Comparison of ENCODE assay signal across 31 cellular contexts in genomic region chr13:29379281-29379680, GRCh38.
DNase-seq lines count a peak whose midpoint lies in the region; ATAC-seq, FAIRE-seq and TF ChIP-seq lines count a peak whose summit lies in the region.
"Had no signal": no experiment of that assay in that cellular context is flagged by ENCODE, and none has a peak within 500 bp of the region (broad histone marks: within the 10 kb centered on the region; RNA-seq: fewer than 3 reads in every experiment).

No MANE protein-coding gene starts in this region.

- no peak overlapping the region for H3K9ac ChIP-seq in HepG2 (ENCODE audit: insufficient read depth, low read depth, low read length)
- H3K9ac ChIP-seq in endodermal cell (ENCODE audit: extremely low read depth, low read length, poor library complexity, severe bottlenecking), result no peak overlapping the region
- no peak overlapping the region for H3K9ac ChIP-seq in kidney (ENCODE audit: low read length in 2 of 2)

- no peak overlapping the region for H3K27ac ChIP-seq in HepG2 (ENCODE audit: extremely low read length, insufficient read depth, low read length)
- H3K27ac ChIP-seq in right lobe of liver, result no peak overlapping the region
- H3K27ac ChIP-seq in endodermal cell (ENCODE audit: low read depth, low read length), result no peak overlapping the region
- no peak overlapping the region for H3K27ac ChIP-seq in kidney (ENCODE audit: low read depth in 2 of 2, low read length in 2 of 2)
- H3K27ac ChIP-seq: RWPE1 had no signal

- no peak overlapping the region for H3K4me3 ChIP-seq in HepG2 (replicated peaks in 1 of 3; ENCODE audit: insufficient read depth in 1 of 3, low read depth in 2 of 3, low read length in 3 of 3)
- H3K4me3 ChIP-seq in right lobe of liver, result no peak overlapping the region
- no peak overlapping the region for H3K4me3 ChIP-seq in NB4 (ENCODE audit: low read depth, low read length)
- H3K4me3 ChIP-seq in endodermal cell (ENCODE audit: low read length), result no peak overlapping the region
- no peak overlapping the region for H3K4me3 ChIP-seq in kidney (ENCODE audit: low read length in 2 of 2)

- peaks cover 5% of the 10 kb centered on the region for H3K27me3 Mint-ChIP-seq in endodermal cell (ENCODE audit: insufficient read depth)

- H3K27me3 ChIP-seq in HepG2 (ENCODE audit: control insufficient read depth in 1 of 2, insufficient read depth in 2 of 2, low read length in 2 of 2), result no peaks in the 10 kb centered on the region
- no peaks in the 10 kb centered on the region for H3K27me3 ChIP-seq in right lobe of liver
- H3K27me3 ChIP-seq in endodermal cell (ENCODE audit: control insufficient read depth, insufficient read depth, low read length, poor library complexity, severe bottlenecking), result no peaks in the 10 kb centered on the region

- CTCF ChIA-PET in HepG2 (lab: Yijun Ruan, JAX; ENCODE audit: low intra/inter-chr PET ratio, low total read pairs), result no interaction called here

- in situ Hi-C loops in HepG2 (cut with HindIII; ENCODE audit: extremely low pct_ligation_motif_present, low pct_unique_long_range_greater_than_20kb), result loop anchor here (10.0 kb wide), 1 partner anchor 554 kb away; the partner anchor contains the start of gene MTUS2

- H3K9me3 Mint-ChIP-seq in endodermal cell, result peaks cover 13% of the 10 kb centered on the region

- 3% methylated on average over 4 of the region's 4 CpGs for WGBS in HepG2 (ENCODE audit: low lambda C conversion rate)
- 85% methylated on average over 4 of the region's 4 CpGs for WGBS in right lobe of liver (ENCODE audit: insufficient coverage, low coverage, low lambda C conversion rate, missing lambda C conversion rate)
- 80 to 90% methylated on average over 2 to 4 of the region's 4 CpGs for WGBS in endodermal cell (ENCODE audit: insufficient coverage in 1 of 2, insufficient read length in 1 of 2), 2 experiments

- H3K36me3 ChIP-seq in HepG2 (replicated peaks in 1 of 2; ENCODE audit: control insufficient read depth in 1 of 2, insufficient read depth in 2 of 2, low read length in 2 of 2) (no peaks in the 10 kb centered on the region), right lobe of liver (no peaks in the 10 kb centered on the region), endodermal cell (ENCODE audit: control insufficient read depth, insufficient read depth, low read length) (no peaks in the 10 kb centered on the region), kidney (ENCODE audit: control insufficient read depth in 1 of 2, insufficient read depth in 2 of 2, low read length in 2 of 2) (no peaks in the 10 kb centered on the region)

- FAIRE-seq in HepG2 (lab: Jason Lieb, UNC) (no peak), kidney (lab: Jason Lieb, UNC) (no peak)
- FAIRE-seq: A204.1, GM12891, H54, HTR-8/SVneo had no signal

- no peak overlapping the region for H2AFZ ChIP-seq in HepG2 (ENCODE audit: low read length)

- H3K4me1 ChIP-seq in HepG2 (ENCODE audit: insufficient read depth, low read length), result no peaks in the 10 kb centered on the region
- H3K4me1 ChIP-seq in right lobe of liver, result no peaks in the 10 kb centered on the region
- H3K4me1 ChIP-seq in endodermal cell (ENCODE audit: control insufficient read depth, insufficient read depth, low read length), result no peaks in the 10 kb centered on the region
- H3K4me1 ChIP-seq in kidney (ENCODE audit: control insufficient read depth in 1 of 2, insufficient read depth in 1 of 2, low read depth in 1 of 2, low read length in 2 of 2), result no peaks in the 10 kb centered on the region

- no TSS peak for BruUV-seq in HepG2 (replicated peaks; lab: Mats Ljungman, UMichigan)

- POLR2A ChIA-PET in HepG2 (lab: Yijun Ruan, JAX), result no interaction called here

- TF ChIP-seq POLR2A in HepG2 (IDR thresholded peaks at IDR 0.05; ENCODE audit: insufficient read depth in 1 of 2, low read depth in 2 of 2, low read length in 2 of 2) (no peak), right lobe of liver (IDR thresholded peaks at IDR 0.05) (no peak), NB4 (IDR thresholded peaks at IDR 0.05; ENCODE audit: extremely low read depth, insufficient read length) (no peak)

- TF ChIP-seq RAD21 in HepG2 (CRISPR knock-in tag; IDR thresholded peaks at IDR 0.05), result no peak

- DNase-seq in HepG2 (ENCODE audit: low spot score) (no peak), right lobe of liver (no peak), NB4 (ENCODE audit: low read depth) (no peak), endodermal cell (peak; percentile 62), OCI-M2 (lab: John Stamatoyannopoulos, UW; ENCODE audit: unreplicated experiment) (no peak), kidney (no peak)
- DNase-seq: AML-193; C1 segment of cervical spinal cord; CD4-positive, alpha-beta memory T cell; COR-L47; DMS79; EL; GDM1; KG1; MM.1S; NCI-H1048; NCI-H1417; NCI-H1694; NCI-H2029 treated with DMSO at 0.1 percent for 48 hours; NCI-H446 treated with DMSO at 0.1 percent for 48 hours; NCI-H526; NCI-H82; SHP77 had no signal

- intact Hi-C loops in HepG2 (cut with micrococcal nuclease; ENCODE audit: unreplicated experiment) (no loop called here), right lobe of liver (cut with DNase I) (no loop called here), kidney (cut with DNase I) (no loop called here)

- peaks cover 1% of the 10 kb centered on the region for H3K4me1 Mint-ChIP-seq in endodermal cell
- H3K4me1 Mint-ChIP-seq: CD4-positive, alpha-beta memory T cell had no signal

- H3K9me3 ChIP-seq in HepG2 (ENCODE audit: low read length) (peaks cover 10% of the 10 kb centered on the region), right lobe of liver (no peaks in the 10 kb centered on the region), endodermal cell (ENCODE audit: control insufficient read depth, low read length) (peaks cover 18% of the 10 kb centered on the region), kidney (ENCODE audit: control insufficient read depth in 1 of 2, low read length in 2 of 2) (peaks cover 0 to 2% of the 10 kb centered on the region in 2 donors)

- no peak overlapping the region for H3K4me2 ChIP-seq in HepG2 (ENCODE audit: low read depth, low read length)

- TF ChIP-seq EP300 in HepG2 (IDR thresholded peaks at IDR 0.05; ENCODE audit: low read depth in 2 of 2, low read length in 2 of 2) (no peak), HepG2 (CRISPR knock-in tag; IDR thresholded peaks at IDR 0.05; ENCODE audit: borderline replicate concordance) (no peak)

- ATAC-seq in HepG2, result peak; percentile 46; the same call in 2 of the 3 replicates
- no peak for ATAC-seq in right lobe of liver
- ATAC-seq in HG03280 (IDR thresholded peaks at IDR 0.05; ENCODE audit: unreplicated experiment), result no peak
- no peak for ATAC-seq in GM21786 (IDR thresholded peaks at IDR 0.05; ENCODE audit: unreplicated experiment)
- ATAC-seq: Panc1 had no signal

- TF ChIP-seq CTCF in HepG2 (CRISPR knock-in tag; IDR thresholded peaks at IDR 0.05), result no peak
- no peak for TF ChIP-seq CTCF in right lobe of liver (IDR thresholded peaks at IDR 0.05)
- TF ChIP-seq CTCF in NB4 (IDR thresholded peaks at IDR 0.05; ENCODE audit: low read depth, low read length), result peak; percentile 17
- TF ChIP-seq CTCF in endodermal cell (conservative IDR thresholded peaks at IDR 0.05), result peak; percentile 54
- no peak for TF ChIP-seq CTCF in kidney (IDR thresholded peaks at IDR 0.05; ENCODE audit: borderline replicate concordance, extremely low read depth, insufficient read depth)

- H3K36me3 Mint-ChIP-seq in endodermal cell (ENCODE audit: low read depth), result no peaks in the 10 kb centered on the region
- H3K36me3 Mint-ChIP-seq: CD4-positive, alpha-beta memory T cell had no signal

- no peak overlapping the region for H3K27ac Mint-ChIP-seq in endodermal cell
- H3K27ac Mint-ChIP-seq: CD4-positive, alpha-beta memory T cell had no signal

- H3K4me3 Mint-ChIP-seq in endodermal cell, result no peak overlapping the region
- H3K4me3 Mint-ChIP-seq: CD4-positive, alpha-beta memory T cell had no signal

- no peaks in the 10 kb centered on the region for H3K79me2 ChIP-seq in HepG2 (ENCODE audit: insufficient read depth, low read length)

- H4K20me1 ChIP-seq in HepG2 (ENCODE audit: insufficient read depth, low read length), result no peaks in the 10 kb centered on the region

TF ChIP-seq in HepG2, 621 proteins besides CTCF, POLR2A, EP300 and RAD21 (continues in another document):
- TF ChIP-seq ARNTL (CRISPR knock-in tag; IDR thresholded peaks at IDR 0.05) (no peak), ZNF10 (CRISPR knock-in tag; IDR thresholded peaks at IDR 0.05; ENCODE audit: borderline replicate concordance, low read depth) (no peak), ZNF564 (CRISPR knock-in tag; IDR thresholded peaks at IDR 0.05) (no peak), FOSL2 (CRISPR knock-in tag; IDR thresholded peaks at IDR 0.05) (no peak), BRF2 (CRISPR knock-in tag; IDR thresholded peaks at IDR 0.05) (no peak), KAT7 (CRISPR knock-in tag; IDR thresholded peaks at IDR 0.05; ENCODE audit: borderline replicate concordance) (no peak), PATZ1 (CRISPR knock-in tag; IDR thresholded peaks at IDR 0.05) (no peak), IKZF1 (IDR thresholded peaks at IDR 0.05) (no peak), SMARCE1 (IDR thresholded peaks at IDR 0.05; ENCODE audit: borderline replicate concordance) (no peak)

Comparison
In these comparisons a context has a peak if more than half of its experiments do, and no peak if none do; other contexts are left out.
1. CTCF ChIP-seq: peak in NB4 (single experiment) and endodermal cell (single experiment); none in HepG2 (single experiment), right lobe of liver (0 of 4) and kidney (single experiment).